Comparison of ENCODE assay signal across 18 cellular contexts in the genomic region with DNA sequence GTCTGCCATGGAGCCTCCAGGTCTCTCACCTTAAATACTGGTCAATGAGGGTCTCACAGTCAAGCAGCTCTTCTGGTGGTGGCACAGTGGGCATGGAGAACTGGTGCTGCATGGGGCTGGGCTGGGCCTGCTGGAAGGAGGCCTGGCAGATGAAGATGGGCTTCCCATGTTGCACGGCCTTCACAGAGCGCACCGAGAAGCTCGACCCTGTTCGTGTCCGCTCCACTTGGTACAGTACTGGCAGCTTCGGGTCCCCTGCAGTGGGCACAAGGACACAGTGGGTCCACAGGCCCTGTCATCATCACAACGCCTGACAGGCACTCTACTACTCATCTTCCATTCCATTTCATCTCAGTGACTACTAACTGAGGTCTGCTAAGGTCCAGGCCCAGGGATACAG. TPM values are rescaled to one million over a fixed set of nuclear protein-coding genes. Genes with fewer than 3 reads are reported as not detected.
DNase-seq lines count a peak whose midpoint lies in the region; ATAC-seq, FAIRE-seq and TF ChIP-seq lines count a peak whose summit lies in the region.
"Had no signal": no experiment of that assay in that cellular context is flagged by ENCODE, and none has a peak within 500 bp of the region (broad histone marks: within the 10 kb centered on the region; RNA-seq: fewer than 3 reads in every experiment).

No MANE protein-coding gene starts in this region.

- no peak overlapping the region for H3K9ac ChIP-seq in kidney (ENCODE audit: low read length in 2 of 2)
- H3K9ac ChIP-seq: BLaER1, GM23248 had no signal

- intact Hi-C loops in kidney (cut with DNase I): no loop called here
- intact Hi-C loops in sigmoid colon (cut with DNase I): no loop called here

- DNase-seq in activated naive CD8-positive, alpha-beta T cell treated with anti-CD3 and anti-CD28 coated beads for 36 hours: no peak
- no peak for DNase-seq in activated naive CD8-positive, alpha-beta T cell treated with anti-CD3 and anti-CD28 coated beads, Interleukin-2, amount 50 U/mL, for 24 hours
- DNase-seq in central memory CD8-positive, alpha-beta T cell (ENCODE audit: low spot score in 2 of 2): no peak
- DNase-seq in kidney (peak; percentile 43), sigmoid colon (peak; percentile 35), ecto neural progenitor cell (ENCODE audit: low spot score) (no peak), SKM-1 treated with dmso at 0.1 percent for 144 hours (lab: John Stamatoyannopoulos, UW; ENCODE audit: unreplicated experiment) (no peak)
- DNase-seq: 8988T, AML-193, Calu3, DMS 273 treated with DMSO at 0.1 percent for 48 hours, GM23248, IMR-90 had no signal

- peaks cover 0 to 4% of the 10 kb centered on the region in 2 donors for H3K4me1 ChIP-seq in kidney (ENCODE audit: control insufficient read depth in 1 of 2, insufficient read depth in 1 of 2, low read depth in 1 of 2, low read length in 2 of 2)
- H3K4me1 ChIP-seq in sigmoid colon: peaks cover 0 to 15% (median 8%) of the 10 kb centered on the region in 4 donors
- H3K4me1 ChIP-seq: BLaER1, HAP-1 had no signal

- H3K36me3 ChIP-seq in kidney (ENCODE audit: control insufficient read depth in 1 of 2, insufficient read depth in 2 of 2, low read length in 2 of 2) (peaks cover 18 to 24% of the 10 kb centered on the region in 2 donors), sigmoid colon (peaks cover 14 to 76% (median 24%) of the 10 kb centered on the region in 4 donors)

- H3K27ac ChIP-seq in kidney (ENCODE audit: low read depth in 2 of 2, low read length in 2 of 2) (no peak overlapping the region), sigmoid colon (no peak overlapping the region)
- H3K27ac ChIP-seq: BLaER1, GM23248, HL-60 had no signal

- H3K36me3 Mint-ChIP-seq in activated naive CD8-positive, alpha-beta T cell treated with anti-CD3 and anti-CD28 coated beads for 36 hours: peaks cover 10% of the 10 kb centered on the region
- peaks cover 9% of the 10 kb centered on the region for H3K36me3 Mint-ChIP-seq in activated naive CD8-positive, alpha-beta T cell treated with anti-CD3 and anti-CD28 coated beads, Interleukin-2, amount 50 U/mL, for 24 hours (ENCODE audit: low read depth)
- H3K36me3 Mint-ChIP-seq in central memory CD8-positive, alpha-beta T cell (ENCODE audit: insufficient read depth): peaks cover 40% of the 10 kb centered on the region

- 97% methylated on average over 8 of the region's 8 CpGs for WGBS in sigmoid colon, 2 donors

- TF ChIP-seq CTCF in kidney (IDR thresholded peaks at IDR 0.05; ENCODE audit: borderline replicate concordance, extremely low read depth, insufficient read depth) (no peak), sigmoid colon (IDR thresholded peaks at IDR 0.05) (no peak)

- no peak overlapping the region for H3K4me3 Mint-ChIP-seq in activated naive CD8-positive, alpha-beta T cell treated with anti-CD3 and anti-CD28 coated beads for 36 hours
- no peak overlapping the region for H3K4me3 Mint-ChIP-seq in activated naive CD8-positive, alpha-beta T cell treated with anti-CD3 and anti-CD28 coated beads, Interleukin-2, amount 50 U/mL, for 24 hours
- no peak overlapping the region for H3K4me3 Mint-ChIP-seq in central memory CD8-positive, alpha-beta T cell

- no peaks in the 10 kb centered on the region for H3K27me3 Mint-ChIP-seq in activated naive CD8-positive, alpha-beta T cell treated with anti-CD3 and anti-CD28 coated beads for 36 hours
- no peaks in the 10 kb centered on the region for H3K27me3 Mint-ChIP-seq in activated naive CD8-positive, alpha-beta T cell treated with anti-CD3 and anti-CD28 coated beads, Interleukin-2, amount 50 U/mL, for 24 hours
- no peaks in the 10 kb centered on the region for H3K27me3 Mint-ChIP-seq in central memory CD8-positive, alpha-beta T cell

- FAIRE-seq in kidney (lab: Jason Lieb, UNC): no peak

- no peaks in the 10 kb centered on the region for H3K9me3 ChIP-seq in kidney (ENCODE audit: control insufficient read depth in 1 of 2, low read length in 2 of 2)
- H3K9me3 ChIP-seq in sigmoid colon: no peaks in the 10 kb centered on the region
- H3K9me3 ChIP-seq: BLaER1, HAP-1 had no signal

- no peak overlapping the region for H3K4me3 ChIP-seq in kidney (ENCODE audit: low read length in 2 of 2)
- H3K4me3 ChIP-seq in sigmoid colon: no peak overlapping the region
- H3K4me3 ChIP-seq: BLaER1, GM23248, HAP-1 had no signal

- peak overlapping the region; percentile 32 for H3K27ac Mint-ChIP-seq in activated naive CD8-positive, alpha-beta T cell treated with anti-CD3 and anti-CD28 coated beads for 36 hours
- H3K27ac Mint-ChIP-seq in activated naive CD8-positive, alpha-beta T cell treated with anti-CD3 and anti-CD28 coated beads, Interleukin-2, amount 50 U/mL, for 24 hours: no peak overlapping the region
- peak overlapping the region; percentile 29 for H3K27ac Mint-ChIP-seq in central memory CD8-positive, alpha-beta T cell (ENCODE audit: low read depth)

- H3K9me3 Mint-ChIP-seq in activated naive CD8-positive, alpha-beta T cell treated with anti-CD3 and anti-CD28 coated beads for 36 hours: no peaks in the 10 kb centered on the region
- H3K9me3 Mint-ChIP-seq in activated naive CD8-positive, alpha-beta T cell treated with anti-CD3 and anti-CD28 coated beads, Interleukin-2, amount 50 U/mL, for 24 hours: no peaks in the 10 kb centered on the region
- H3K9me3 Mint-ChIP-seq in central memory CD8-positive, alpha-beta T cell: no peaks in the 10 kb centered on the region

- TF ChIP-seq POLR2A in sigmoid colon (IDR thresholded peaks at IDR 0.05): no peak

- no peak for TF ChIP-seq EP300 in sigmoid colon (IDR thresholded peaks at IDR 0.05)

- no peak for ATAC-seq in activated naive CD8-positive, alpha-beta T cell treated with anti-CD3 and anti-CD28 coated beads, Interleukin-2, amount 50 U/mL, for 24 hours
- ATAC-seq in central memory CD8-positive, alpha-beta T cell (replicated peaks; ENCODE audit: extremely low read depth, poor library complexity, severe bottlenecking): no peak
- ATAC-seq in GM18511 (IDR thresholded peaks at IDR 0.05; ENCODE audit: unreplicated experiment): no peak

- peaks cover 1% of the 10 kb centered on the region for H3K4me1 Mint-ChIP-seq in activated naive CD8-positive, alpha-beta T cell treated with anti-CD3 and anti-CD28 coated beads for 36 hours
- H3K4me1 Mint-ChIP-seq in activated naive CD8-positive, alpha-beta T cell treated with anti-CD3 and anti-CD28 coated beads, Interleukin-2, amount 50 U/mL, for 24 hours: no peaks in the 10 kb centered on the region
- H3K4me1 Mint-ChIP-seq in central memory CD8-positive, alpha-beta T cell: peaks cover 11% of the 10 kb centered on the region

- no peaks in the 10 kb centered on the region for H3K27me3 ChIP-seq in sigmoid colon
- H3K27me3 ChIP-seq: BLaER1 had no signal

RNA-seq across cellular contexts. Expression of gene ACOT8, which starts 8.8 kb away (rescaled TPM):
- total RNA-seq in activated naive CD8-positive, alpha-beta T cell treated with anti-CD3 and anti-CD28 coated beads for 36 hours: 10 to 100 TPM; 18.6 to 19.3 TPM
- total RNA-seq in kidney (22.1 TPM), sigmoid colon (10 to 100 TPM; 28.5 to 42.5 (median 35.0) TPM)
- polyA plus RNA-seq in kidney (ENCODE audit: insufficient read depth, low read depth, low replicate concordance) (71.0 TPM), sigmoid colon (100 to 1,000 TPM in 1 of 3 donors, 10 to 100 TPM in 2; 51.0 to 131 (median 80.5) TPM)

RNA-seq across cellular contexts. Expression of gene ZSWIM3, which starts 9.0 kb away (rescaled TPM):
- 1 to 10 TPM; 3.5 to 3.8 TPM for total RNA-seq in activated naive CD8-positive, alpha-beta T cell treated with anti-CD3 and anti-CD28 coated beads for 36 hours
- total RNA-seq in kidney: 3.2 TPM
- 2.6 TPM for polyA plus RNA-seq in kidney (ENCODE audit: insufficient read depth, low read depth, low replicate concordance)
- total RNA-seq in sigmoid colon: 1 to 10 TPM; 1.7 to 3.5 (median 2.9) TPM
- 1 to 10 TPM; 2.4 to 3.5 (median 2.5) TPM for polyA plus RNA-seq in sigmoid colon

RNA-seq across cellular contexts. Expression of gene SNX21, which starts 14.8 kb away (rescaled TPM):
- total RNA-seq in activated naive CD8-positive, alpha-beta T cell treated with anti-CD3 and anti-CD28 coated beads for 36 hours: 1 to 10 TPM; 1.3 to 1.5 TPM
- total RNA-seq in kidney: 23.2 TPM
- polyA plus RNA-seq in kidney (ENCODE audit: insufficient read depth, low read depth, low replicate concordance): 35.6 TPM
- 10 to 100 TPM; 46.7 to 82.5 (median 52.2) TPM for total RNA-seq in sigmoid colon
- polyA plus RNA-seq in sigmoid colon: 10 to 100 TPM; 10.4 to 16.8 (median 15.2) TPM

RNA-seq across cellular contexts. Expression of gene TNNC2, which starts 21.3 kb away (rescaled TPM):
- not detected for total RNA-seq in activated naive CD8-positive, alpha-beta T cell treated with anti-CD3 and anti-CD28 coated beads for 36 hours
- total RNA-seq in kidney: not detected
- polyA plus RNA-seq in kidney (ENCODE audit: insufficient read depth, low read depth, low replicate concordance): 1.9 TPM
- total RNA-seq in sigmoid colon: 1 to 10 TPM in 1 of 4 donors, under 1 TPM in 1, not detected in 2; 0.95 to 1.6 TPM
- 10 to 100 TPM in 2 of 3 donors, 1 to 10 TPM in 1; 2.9 to 15.6 (median 10.2) TPM for polyA plus RNA-seq in sigmoid colon
- total RNA-seq: Calu3, Daoy, GM23248, IMR-90 had no signal

RNA-seq across cellular contexts. Expression of gene ZSWIM1, which starts 32.6 kb away (rescaled TPM):
- 10 to 100 TPM; 10.6 to 11.1 TPM for total RNA-seq in activated naive CD8-positive, alpha-beta T cell treated with anti-CD3 and anti-CD28 coated beads for 36 hours
- total RNA-seq in kidney: 13.1 TPM
- 6.7 TPM for polyA plus RNA-seq in kidney (ENCODE audit: insufficient read depth, low read depth, low replicate concordance)
- total RNA-seq in sigmoid colon: 1 to 10 TPM; 6.4 to 9.4 (median 7.1) TPM
- 1 to 10 TPM; 3.6 to 6.5 (median 3.9) TPM for polyA plus RNA-seq in sigmoid colon

Comparison
In these comparisons a context has a peak if more than half of its experiments do, and no peak if none do; other contexts are left out.
1. DNase-seq: peak in kidney (single experiment) and sigmoid colon (single experiment); none in activated naive CD8-positive, alpha-beta T cell treated with anti-CD3 and anti-CD28 coated beads for 36 hours (single experiment), activated naive CD8-positive, alpha-beta T cell treated with anti-CD3 and anti-CD28 coated beads, Interleukin-2, amount 50 U/mL, for 24 hours (single experiment), central memory CD8-positive, alpha-beta T cell (0 of 2), ecto neural progenitor cell (single experiment) and SKM-1 treated with dmso at 0.1 percent for 144 hours (single experiment).